In the genomic region with DNA sequence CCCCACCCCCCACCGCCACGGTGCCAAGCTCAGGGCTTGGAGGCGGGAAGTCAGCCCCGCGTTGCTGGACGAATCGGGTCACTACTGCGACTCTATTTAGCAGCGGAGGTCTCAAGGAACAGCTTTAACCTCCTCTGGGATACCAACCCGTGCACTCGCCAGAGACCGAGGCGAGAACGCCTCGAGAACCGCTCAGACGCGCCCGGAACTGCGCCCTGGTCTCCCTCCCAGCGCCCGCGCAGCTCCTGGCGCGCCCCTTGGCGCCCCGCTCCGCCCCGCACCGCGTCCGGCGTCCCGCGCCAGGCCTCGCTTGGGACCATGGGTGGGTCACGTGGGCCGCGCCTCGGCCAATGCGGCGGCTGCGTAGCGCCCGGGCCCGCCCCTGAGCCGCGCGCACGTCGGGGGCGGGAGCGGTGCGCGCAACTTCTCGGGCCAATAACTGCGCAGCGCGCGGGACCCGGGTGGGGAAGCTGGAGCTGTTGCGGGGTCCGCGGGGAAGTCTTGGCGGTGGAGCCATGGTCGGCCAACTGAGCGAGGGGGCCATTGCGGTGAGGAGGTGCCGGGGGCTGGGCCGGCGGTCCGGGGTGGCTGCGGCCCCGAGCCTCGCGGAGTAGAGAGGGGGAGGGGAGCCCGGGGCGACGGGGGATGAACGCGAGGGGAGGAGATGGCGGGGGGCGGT, we compare ENCODE assay signal across 8 cellular contexts. TPM values are rescaled to one million over a fixed set of nuclear protein-coding genes. Genes with fewer than 3 reads are reported as not detected.
DNase-seq lines count a peak whose midpoint lies in the region; ATAC-seq and TF ChIP-seq lines count a peak whose summit lies in the region.

A gene (plus strand): TSS at position 427 of the 679 bp plus-strand sequence. CDS start 89 bp downstream, at position 516.
A gene with protein sequence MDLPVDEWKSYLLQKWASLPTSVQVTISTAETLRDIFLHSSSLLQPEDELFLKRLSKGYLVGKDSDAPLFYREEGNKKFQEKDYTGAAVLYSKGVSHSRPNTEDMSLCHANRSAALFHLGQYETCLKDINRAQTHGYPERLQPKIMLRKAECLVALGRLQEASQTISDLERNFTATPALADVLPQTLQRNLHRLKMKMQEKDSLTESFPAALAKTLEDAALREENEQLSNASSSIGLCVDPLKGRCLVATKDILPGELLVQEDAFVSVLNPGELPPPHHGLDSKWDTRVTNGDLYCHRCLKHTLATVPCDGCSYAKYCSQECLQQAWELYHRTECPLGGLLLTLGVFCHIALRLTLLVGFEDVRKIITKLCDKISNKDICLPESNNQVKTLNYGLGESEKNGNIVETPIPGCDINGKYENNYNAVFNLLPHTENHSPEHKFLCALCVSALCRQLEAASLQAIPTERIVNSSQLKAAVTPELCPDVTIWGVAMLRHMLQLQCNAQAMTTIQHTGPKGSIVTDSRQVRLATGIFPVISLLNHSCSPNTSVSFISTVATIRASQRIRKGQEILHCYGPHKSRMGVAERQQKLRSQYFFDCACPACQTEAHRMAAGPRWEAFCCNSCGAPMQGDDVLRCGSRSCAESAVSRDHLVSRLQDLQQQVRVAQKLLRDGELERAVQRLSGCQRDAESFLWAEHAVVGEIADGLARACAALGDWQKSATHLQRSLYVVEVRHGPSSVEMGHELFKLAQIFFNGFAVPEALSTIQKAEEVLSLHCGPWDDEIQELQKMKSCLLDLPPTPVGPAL (minus strand): TSS at position 324 of the 679 bp plus-strand sequence. CDS start 1,908 bp downstream, outside the sequence.

- H3K4me3 ChIP-seq in HUES6 (ENCODE audit: low read depth, low read length) (peak within 1 kb of the TSS; percentile 86), esophagus squamous epithelium (peak within 1 kb of the TSS; percentile 76 to 85 (median 80))

- peak in 2 of 6 experiments; percentile 14 to 31 for TF ChIP-seq CTCF in esophagus squamous epithelium (IDR thresholded peaks at IDR 0.05)

- peak within 1 kb of the TSS; percentile 95 for H3K4me3 Mint-ChIP-seq in activated T-cell treated with anti-CD3 and anti-CD28 coated beads, Interleukin-2, amount 50 U/mL, for 4 hours

- DNase-seq in DMS 273 treated with DMSO at 0.1 percent for 48 hours (lab: John Stamatoyannopoulos, UW) (peak; percentile 58), esophagus squamous epithelium (lab: John Stamatoyannopoulos, UW) (peak; percentile 18), myocyte (ENCODE audit: low read depth) (peak; percentile 90)
- peak; percentile 77 for DNase-seq in activated T-cell treated with anti-CD3 and anti-CD28 coated beads, Interleukin-2, amount 50 U/mL, for 4 hours
- peak; percentile 69 for DNase-seq in stimulated activated CD8-positive, alpha-beta memory T cell treated with anti-CD3 and anti-CD28 coated beads, Interleukin-7, amount 100 ng/mL, for 24 hours (ENCODE audit: low read depth)

- no peaks in the 10 kb centered on the region for H3K27me3 ChIP-seq in HUES6 (ENCODE audit: control insufficient read depth, insufficient read depth, low read length)
- no peaks in the 10 kb centered on the region for H3K27me3 ChIP-seq in esophagus squamous epithelium

- H3K36me3 ChIP-seq in HUES6 (ENCODE audit: control insufficient read depth, insufficient read depth, low read length) = peaks cover 37% of the 10 kb centered on the region
- H3K36me3 ChIP-seq in esophagus squamous epithelium = peaks cover 0 to 30% (median 5%) of the 10 kb centered on the region in 3 donors

- intact Hi-C loops in esophagus squamous epithelium (cut with DNase I) = no loop called here

- peak within 1 kb of the TSS; percentile 37; the same call in 1 of the 2 replicates for H3K27ac ChIP-seq in HUES6 (ENCODE audit: low read depth, low read length)
- peak within 1 kb of the TSS; percentile 87 to 94 (median 90) for H3K27ac ChIP-seq in esophagus squamous epithelium

- H3K27me3 Mint-ChIP-seq in activated T-cell treated with anti-CD3 and anti-CD28 coated beads, Interleukin-2, amount 50 U/mL, for 4 hours (ENCODE audit: low read depth) = no peaks in the 10 kb centered on the region

- peak in 3 of 4 donors; percentile 69 to 89 (median 83) for TF ChIP-seq POLR2A in esophagus squamous epithelium (IDR thresholded peaks at IDR 0.05)

- no peaks in the 10 kb centered on the region for H3K9me3 ChIP-seq in HUES6 (ENCODE audit: control insufficient read depth, insufficient read depth, low read depth, low read length)
- no peaks in the 10 kb centered on the region for H3K9me3 ChIP-seq in esophagus squamous epithelium

- 0% methylated on average over 6 of the region's 83 CpGs; no CpG with 5 or more reads in 1 of the 2 donors for WGBS in esophagus squamous epithelium, 2 donors

- peak; percentile 74 for ATAC-seq in GM21447 (IDR thresholded peaks at IDR 0.05; ENCODE audit: unreplicated experiment)
- peak; percentile 96 for ATAC-seq in activated T-cell treated with anti-CD3 and anti-CD28 coated beads, Interleukin-2, amount 50 U/mL, for 4 hours

- H3K36me3 Mint-ChIP-seq in activated T-cell treated with anti-CD3 and anti-CD28 coated beads, Interleukin-2, amount 50 U/mL, for 4 hours (ENCODE audit: insufficient read depth) = peaks cover 20% of the 10 kb centered on the region

- H3K9ac ChIP-seq in HUES6 (ENCODE audit: low read length) = peak within 1 kb of the TSS; percentile 81

- peaks cover 57% of the 10 kb centered on the region for H3K4me1 Mint-ChIP-seq in activated T-cell treated with anti-CD3 and anti-CD28 coated beads, Interleukin-2, amount 50 U/mL, for 4 hours (ENCODE audit: low read depth)

- H3K9me3 Mint-ChIP-seq in activated T-cell treated with anti-CD3 and anti-CD28 coated beads, Interleukin-2, amount 50 U/mL, for 4 hours = no peaks in the 10 kb centered on the region

- H3K4me1 ChIP-seq in HUES6 (ENCODE audit: control insufficient read depth, insufficient read depth, low read length) = peaks cover 3% of the 10 kb centered on the region; the same call in 1 of the 2 replicates
- peaks cover 5 to 37% (median 20%) of the 10 kb centered on the region in 3 donors for H3K4me1 ChIP-seq in esophagus squamous epithelium

TF ChIP-seq in PFSK-1, 5 proteins besides CTCF, POLR2A, EP300 and RAD21:
- TF ChIP-seq FOXP2 (optimal IDR thresholded peaks at IDR 0.05; ENCODE audit: borderline replicate concordance, extremely low read depth, extremely low read length, insufficient read depth) (peak; percentile 75), SIN3A (IDR thresholded peaks at IDR 0.05; ENCODE audit: borderline replicate concordance, insufficient read depth, low read length) (peak; percentile 27; the same call in 1 of the 2 replicates), TAF1 (IDR thresholded peaks at IDR 0.05; ENCODE audit: borderline replicate concordance, insufficient read depth, low read length) (0 out of 2 replicates have a peak, but pooled peaks have one; percentile 54), POLR2AphosphoS5 (IDR thresholded peaks at IDR 0.05; ENCODE audit: low read depth, low read length) (peak; percentile 73)
- TF ChIP-seq, protein P1, sequence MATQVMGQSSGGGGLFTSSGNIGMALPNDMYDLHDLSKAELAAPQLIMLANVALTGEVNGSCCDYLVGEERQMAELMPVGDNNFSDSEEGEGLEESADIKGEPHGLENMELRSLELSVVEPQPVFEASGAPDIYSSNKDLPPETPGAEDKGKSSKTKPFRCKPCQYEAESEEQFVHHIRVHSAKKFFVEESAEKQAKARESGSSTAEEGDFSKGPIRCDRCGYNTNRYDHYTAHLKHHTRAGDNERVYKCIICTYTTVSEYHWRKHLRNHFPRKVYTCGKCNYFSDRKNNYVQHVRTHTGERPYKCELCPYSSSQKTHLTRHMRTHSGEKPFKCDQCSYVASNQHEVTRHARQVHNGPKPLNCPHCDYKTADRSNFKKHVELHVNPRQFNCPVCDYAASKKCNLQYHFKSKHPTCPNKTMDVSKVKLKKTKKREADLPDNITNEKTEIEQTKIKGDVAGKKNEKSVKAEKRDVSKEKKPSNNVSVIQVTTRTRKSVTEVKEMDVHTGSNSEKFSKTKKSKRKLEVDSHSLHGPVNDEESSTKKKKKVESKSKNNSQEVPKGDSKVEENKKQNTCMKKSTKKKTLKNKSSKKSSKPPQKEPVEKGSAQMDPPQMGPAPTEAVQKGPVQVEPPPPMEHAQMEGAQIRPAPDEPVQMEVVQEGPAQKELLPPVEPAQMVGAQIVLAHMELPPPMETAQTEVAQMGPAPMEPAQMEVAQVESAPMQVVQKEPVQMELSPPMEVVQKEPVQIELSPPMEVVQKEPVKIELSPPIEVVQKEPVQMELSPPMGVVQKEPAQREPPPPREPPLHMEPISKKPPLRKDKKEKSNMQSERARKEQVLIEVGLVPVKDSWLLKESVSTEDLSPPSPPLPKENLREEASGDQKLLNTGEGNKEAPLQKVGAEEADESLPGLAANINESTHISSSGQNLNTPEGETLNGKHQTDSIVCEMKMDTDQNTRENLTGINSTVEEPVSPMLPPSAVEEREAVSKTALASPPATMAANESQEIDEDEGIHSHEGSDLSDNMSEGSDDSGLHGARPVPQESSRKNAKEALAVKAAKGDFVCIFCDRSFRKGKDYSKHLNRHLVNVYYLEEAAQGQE (IDR thresholded peaks at IDR 0.05; ENCODE audit: insufficient read depth in 1 of 2, low read depth in 2 of 2, low read length in 2 of 2) = peak in 1 of 2 experiments; percentile 16; a peak in 1 of 4 replicates

RNA-seq across cellular contexts. Expression of the first gene that starts in this region (rescaled TPM):
- polyA plus RNA-seq in PFSK-1 (2012; ENCODE audit: insufficient read length, low read depth) = 99.5 TPM
- 100 to 1,000 TPM; 138 to 151 (median 141) TPM for total RNA-seq in activated T-cell treated with anti-CD3 and anti-CD28 coated beads, Interleukin-2, amount 50 U/mL, for 4 hours
- total RNA-seq in esophagus squamous epithelium (10 to 100 TPM; 16.3 to 29.8 (median 25.6) TPM), myocyte (11.3 and 11.6 TPM in 2 replicates)
- polyA plus RNA-seq in myocyte (2012) = 48.2 TPM

RNA-seq across cellular contexts. Expression of the second gene that starts in this region (rescaled TPM):
- polyA plus RNA-seq in PFSK-1 (2012; ENCODE audit: insufficient read length, low read depth) = 2.3 TPM
- 10 to 100 TPM; 14.2 to 15.2 (median 14.8) TPM for total RNA-seq in activated T-cell treated with anti-CD3 and anti-CD28 coated beads, Interleukin-2, amount 50 U/mL, for 4 hours
- total RNA-seq in esophagus squamous epithelium (1 to 10 TPM; 5.0 to 9.0 (median 6.5) TPM), myocyte (6.8 and 8.8 TPM in 2 replicates)
- 10.1 TPM for polyA plus RNA-seq in myocyte (2012)

Comparison
In these comparisons a context has a peak if more than half of its experiments do, and no peak if none do; other contexts are left out.
1. Peak in every context shown above with its lines: DNase-seq, ATAC-seq, H3K4me3 ChIP-seq and H3K27ac ChIP-seq.
2. RNA of the first gene that starts in this region (total RNA-seq): 138 to 151 TPM in activated T-cell treated with anti-CD3 and anti-CD28 coated beads, Interleukin-2, amount 50 U/mL, for 4 hours; 16.3 to 29.8 TPM in esophagus squamous epithelium and 11.3 to 11.6 TPM in myocyte; every median in the first group is over 4 times any median in the second.
3. DNase-seq: peak in every context shown above with its lines; median percentile 90 in myocyte; 77 in activated T-cell treated with anti-CD3 and anti-CD28 coated beads, Interleukin-2, amount 50 U/mL, for 4 hours; 69 in stimulated activated CD8-positive, alpha-beta memory T cell treated with anti-CD3 and anti-CD28 coated beads, Interleukin-7, amount 100 ng/mL, for 24 hours; 58 in DMS 273 treated with DMSO at 0.1 percent for 48 hours; 18 in esophagus squamous epithelium.